Comparison of ENCODE assay signal across 12 cellular contexts in genomic region chr1:64923294-64923718, GRCh38. TPM values are rescaled to one million over a fixed set of nuclear protein-coding genes. Genes with fewer than 3 reads are reported as not detected.
DNase-seq lines count a peak whose midpoint lies in the region; ATAC-seq, FAIRE-seq and TF ChIP-seq lines count a peak whose summit lies in the region.
"Had no signal": no experiment of that assay in that cellular context is flagged by ENCODE, and none has a peak within 500 bp of the region (broad histone marks: within the 10 kb centered on the region; RNA-seq: fewer than 3 reads in every experiment).

No MANE protein-coding gene starts in this region.

- no peak for TF ChIP-seq CTCF in A549 (IDR thresholded peaks at IDR 0.05)
- no peak for TF ChIP-seq CTCF in fibroblast of mammary gland (conservative IDR thresholded peaks at IDR 0.05; ENCODE audit: control insufficient read depth, insufficient read depth, low read depth, low read length)
- TF ChIP-seq CTCF in testis (IDR thresholded peaks at IDR 0.05) = no peak

- H3K36me3 ChIP-seq in testis (ENCODE audit: low read depth, missing control alignments) = no peaks in the 10 kb centered on the region

- TF ChIP-seq EP300 in A549 (IDR thresholded peaks at IDR 0.05) = no peak

- no peaks in the 10 kb centered on the region for H3K27me3 ChIP-seq in testis

- H3K9me3 ChIP-seq in A549 (no peaks in the 10 kb centered on the region), testis (no peaks in the 10 kb centered on the region)
- H3K9me3 ChIP-seq: mucosa of descending colon had no signal

- CTCF ChIA-PET in A549 (lab: Yijun Ruan, JAX) = interaction anchor here (0.7 kb wide), 1 partner anchor 9 kb away, joined by 3 read pairs; no protein-coding TSS in a partner anchor

- FAIRE-seq in A549 (lab: Jason Lieb, UNC) = no peak
- FAIRE-seq: D721Med had no signal

- 50% methylated on average over 2 of the region's 2 CpGs for WGBS in A549 (ENCODE audit: missing lambda C conversion rate)
- WGBS in testis, 2 donors = 47% methylated on average over 2 of the region's 2 CpGs

- intact Hi-C loops in testis (cut with DNase I; ENCODE audit: low total_unique reads) = no loop called here

- POLR2A ChIA-PET in A549 (lab: Yijun Ruan, JAX) = interaction anchor here (1.3 kb wide), 1 partner anchor 25 kb away, joined by 3 read pairs; no protein-coding TSS in a partner anchor

- no peak for TF ChIP-seq RAD21 in A549 (conservative IDR thresholded peaks at IDR 0.05 in 1 of 2, IDR thresholded peaks at IDR 0.05 in 1 of 2)

- peaks cover 92% of the 10 kb centered on the region for H3K4me1 ChIP-seq in A549
- peaks cover 10% of the 10 kb centered on the region for H3K4me1 ChIP-seq in testis

- DNase-seq in A549 (ENCODE audit: low read depth in 1 of 2, low spot score in 1 of 2) (no peak), T-helper 2 cell (peak in 3 of 5 experiments; percentile 8 to 77 (median 45)), fibroblast of mammary gland (ENCODE audit: low read depth) (peak; percentile 48), T1000 (lab: John Stamatoyannopoulos, UW) (no peak), testis (no peak), iPS-NIHi7 (ENCODE audit: extremely low spot score) (no peak), amniotic stem cell (lab: John Stamatoyannopoulos, UW) (no peak)
- DNase-seq: foreskin melanocyte, mucosa of descending colon, NCI-H1092 had no signal

- H3K4me2 ChIP-seq in A549 = peak overlapping the region; percentile 70; the same call in 1 of the 3 replicates

- no peak overlapping the region for H3K4me3 ChIP-seq in A549
- H3K4me3 ChIP-seq in fibroblast of mammary gland (ENCODE audit: control insufficient read depth, low read depth, low read length) = no peak overlapping the region
- no peak overlapping the region for H3K4me3 ChIP-seq in testis
- H3K4me3 ChIP-seq: mucosa of descending colon had no signal

- TF ChIP-seq POLR2A in A549 (IDR thresholded peaks at IDR 0.05; ENCODE audit: low read length) (no peak), testis (IDR thresholded peaks at IDR 0.05) (no peak)

- ATAC-seq in A549 = no peak
- ATAC-seq in GM19351 (IDR thresholded peaks at IDR 0.05; ENCODE audit: unreplicated experiment) = peak; percentile 75
- ATAC-seq: mucosa of descending colon had no signal

- H3K27ac ChIP-seq in A549 (peak overlapping the region in 1 of 2 experiments; percentile 90; a peak in 3 of 6 replicates), testis (no peak overlapping the region)

TF ChIP-seq in A549, 52 proteins besides CTCF, POLR2A, EP300 and RAD21:
- TF ChIP-seq RFX5 (IDR thresholded peaks at IDR 0.05) (no peak), MAX (IDR thresholded peaks at IDR 0.05) (no peak), KDM5A (IDR thresholded peaks at IDR 0.05) (no peak), SMC3 (IDR thresholded peaks at IDR 0.05) (no peak), CBX8 (IDR thresholded peaks at IDR 0.05) (no peak), REST (IDR thresholded peaks at IDR 0.05) (no peak), E2F6 (IDR thresholded peaks at IDR 0.05; ENCODE audit: borderline replicate concordance, low read depth) (no peak), TFCP2L1 (CRISPR knock-in tag; IDR thresholded peaks at IDR 0.05) (no peak), HES2 (IDR thresholded peaks at IDR 0.05) (no peak), ZNF302 (CRISPR knock-in tag; IDR thresholded peaks at IDR 0.05) (no peak)
TF ChIP-seq in A549: peak in this region for 0.

RNA-seq across cellular contexts. Expression of gene JAK1, which starts 43.0 kb away (rescaled TPM):
- polyA plus RNA-seq in A549 (2011; rRNA removed) = 156 and 159 TPM in 2 replicates
- polyA plus RNA-seq in A549 (2012; cell fraction: cytosol; rRNA removed) = 70.5 and 85.3 TPM in 2 replicates
- 54.7 and 109 TPM in 2 replicates for polyA plus RNA-seq in A549 (2012; cell fraction: nucleus; rRNA removed)
- polyA plus RNA-seq in A549 (2017; fragmentation: RNase III; extraction: RNeasy Plus Mini Kit Qiagen cat#74134 plus additional on column Dnase treatment) = 110 to 123 TPM (median 114 TPM) in 3 replicates
- polyA minus RNA-seq in A549 (2011; rRNA and poly(A)+ RNA removed) = 197 and 200 TPM in 2 replicates
- total RNA-seq in testis = 100 to 1,000 TPM; 117 to 142 TPM
- polyA plus RNA-seq in testis (ENCODE audit: insufficient read depth, low read depth, low replicate concordance) = 100 TPM

Comparison
In these comparisons a context has a peak if more than half of its experiments do, and no peak if none do; other contexts are left out.
1. DNase-seq: peak in T-helper 2 cell (3 of 5) and fibroblast of mammary gland (single experiment); none in A549 (0 of 2), T1000 (single experiment), testis (single experiment), iPS-NIHi7 (single experiment) and amniotic stem cell (single experiment).